In the genomic region with DNA sequence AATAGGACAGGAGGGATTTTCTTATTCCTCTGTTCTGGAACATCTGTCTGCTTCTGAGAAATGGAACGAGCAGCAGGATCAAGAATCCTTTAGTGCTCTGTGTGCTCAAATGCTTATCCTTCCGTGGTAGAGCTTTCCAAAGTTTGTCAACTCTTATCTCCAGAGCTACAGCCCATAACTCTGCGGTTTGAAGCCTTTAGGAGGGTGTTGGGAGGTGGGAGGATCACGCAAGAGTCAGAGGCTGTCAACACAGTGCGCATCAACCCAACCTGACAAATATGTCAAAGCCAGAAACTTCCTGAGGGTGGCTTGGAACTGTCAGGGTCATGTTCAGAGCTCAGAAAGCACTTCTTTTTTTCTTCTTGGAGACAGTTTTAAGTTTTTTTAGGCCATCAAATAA, we compare ENCODE assay signal across 1 cellular context.
A peak's percentile ranks its signal among the peaks of the same experiment; 100 is the strongest.
TF ChIP-seq lines count a peak whose summit lies in the region.

No MANE protein-coding gene starts in this region.

TF ChIP-seq in K562, 482 proteins besides CTCF, POLR2A, EP300 and RAD21 (continued from another document and continues in another):
- TF ChIP-seq TAF9B (IDR thresholded peaks at IDR 0.05; ENCODE audit: partially characterized antibody), result no peak
- TF ChIP-seq GATA2 (CRISPR knock-in tag; IDR thresholded peaks at IDR 0.05), result peak; percentile 68
- peak; percentile 90 for TF ChIP-seq CBFA2T3 (IDR thresholded peaks at IDR 0.05)
- no peak for TF ChIP-seq SREBF1 (IDR thresholded peaks at IDR 0.05; ENCODE audit: borderline replicate concordance, low read depth, low read length)
- TF ChIP-seq ZNF77 (CRISPR knock-in tag; IDR thresholded peaks at IDR 0.05), result no peak
- TF ChIP-seq ZNF695 (CRISPR knock-in tag; IDR thresholded peaks at IDR 0.05), result no peak
- no peak for TF ChIP-seq POLR2H (tag; IDR thresholded peaks at IDR 0.05; ENCODE audit: low read depth)
- TF ChIP-seq, protein P1, sequence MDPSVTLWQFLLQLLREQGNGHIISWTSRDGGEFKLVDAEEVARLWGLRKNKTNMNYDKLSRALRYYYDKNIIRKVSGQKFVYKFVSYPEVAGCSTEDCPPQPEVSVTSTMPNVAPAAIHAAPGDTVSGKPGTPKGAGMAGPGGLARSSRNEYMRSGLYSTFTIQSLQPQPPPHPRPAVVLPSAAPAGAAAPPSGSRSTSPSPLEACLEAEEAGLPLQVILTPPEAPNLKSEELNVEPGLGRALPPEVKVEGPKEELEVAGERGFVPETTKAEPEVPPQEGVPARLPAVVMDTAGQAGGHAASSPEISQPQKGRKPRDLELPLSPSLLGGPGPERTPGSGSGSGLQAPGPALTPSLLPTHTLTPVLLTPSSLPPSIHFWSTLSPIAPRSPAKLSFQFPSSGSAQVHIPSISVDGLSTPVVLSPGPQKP (CRISPR knock-in tag; IDR thresholded peaks at IDR 0.05), result no peak
- TF ChIP-seq MCM5 (IDR thresholded peaks at IDR 0.05; ENCODE audit: low read depth), result no peak
- no peak for TF ChIP-seq CHCHD3 (CRISPR knock-in tag; IDR thresholded peaks at IDR 0.05)
- TF ChIP-seq SNRNP70 (optimal IDR thresholded peaks at IDR 0.05; ENCODE audit: low read depth, low read length), result no peak
- TF ChIP-seq BMI1 (IDR thresholded peaks at IDR 0.05; ENCODE audit: low read length), result no peak
- no peak for TF ChIP-seq FOXK1 (CRISPR knock-in tag; IDR thresholded peaks at IDR 0.05; ENCODE audit: borderline replicate concordance)
- TF ChIP-seq PHTF2 (CRISPR knock-in tag; IDR thresholded peaks at IDR 0.05), result no peak
- TF ChIP-seq, protein P2, sequence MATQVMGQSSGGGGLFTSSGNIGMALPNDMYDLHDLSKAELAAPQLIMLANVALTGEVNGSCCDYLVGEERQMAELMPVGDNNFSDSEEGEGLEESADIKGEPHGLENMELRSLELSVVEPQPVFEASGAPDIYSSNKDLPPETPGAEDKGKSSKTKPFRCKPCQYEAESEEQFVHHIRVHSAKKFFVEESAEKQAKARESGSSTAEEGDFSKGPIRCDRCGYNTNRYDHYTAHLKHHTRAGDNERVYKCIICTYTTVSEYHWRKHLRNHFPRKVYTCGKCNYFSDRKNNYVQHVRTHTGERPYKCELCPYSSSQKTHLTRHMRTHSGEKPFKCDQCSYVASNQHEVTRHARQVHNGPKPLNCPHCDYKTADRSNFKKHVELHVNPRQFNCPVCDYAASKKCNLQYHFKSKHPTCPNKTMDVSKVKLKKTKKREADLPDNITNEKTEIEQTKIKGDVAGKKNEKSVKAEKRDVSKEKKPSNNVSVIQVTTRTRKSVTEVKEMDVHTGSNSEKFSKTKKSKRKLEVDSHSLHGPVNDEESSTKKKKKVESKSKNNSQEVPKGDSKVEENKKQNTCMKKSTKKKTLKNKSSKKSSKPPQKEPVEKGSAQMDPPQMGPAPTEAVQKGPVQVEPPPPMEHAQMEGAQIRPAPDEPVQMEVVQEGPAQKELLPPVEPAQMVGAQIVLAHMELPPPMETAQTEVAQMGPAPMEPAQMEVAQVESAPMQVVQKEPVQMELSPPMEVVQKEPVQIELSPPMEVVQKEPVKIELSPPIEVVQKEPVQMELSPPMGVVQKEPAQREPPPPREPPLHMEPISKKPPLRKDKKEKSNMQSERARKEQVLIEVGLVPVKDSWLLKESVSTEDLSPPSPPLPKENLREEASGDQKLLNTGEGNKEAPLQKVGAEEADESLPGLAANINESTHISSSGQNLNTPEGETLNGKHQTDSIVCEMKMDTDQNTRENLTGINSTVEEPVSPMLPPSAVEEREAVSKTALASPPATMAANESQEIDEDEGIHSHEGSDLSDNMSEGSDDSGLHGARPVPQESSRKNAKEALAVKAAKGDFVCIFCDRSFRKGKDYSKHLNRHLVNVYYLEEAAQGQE (CRISPR knock-in tag; IDR thresholded peaks at IDR 0.05; ENCODE audit: low read depth), result no peak
- TF ChIP-seq RBM39 (optimal IDR thresholded peaks at IDR 0.05; ENCODE audit: low read depth, low read length), result no peak
- TF ChIP-seq, protein P3, sequence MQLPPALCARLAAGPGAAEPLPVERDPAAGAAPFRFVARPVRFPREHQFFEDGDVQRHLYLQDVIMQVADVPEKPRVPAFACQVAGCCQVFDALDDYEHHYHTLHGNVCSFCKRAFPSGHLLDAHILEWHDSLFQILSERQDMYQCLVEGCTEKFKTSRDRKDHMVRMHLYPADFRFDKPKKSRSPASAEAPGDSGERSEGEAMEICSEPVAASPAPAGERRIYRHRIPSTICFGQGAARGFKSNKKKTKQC (CRISPR knock-in tag; IDR thresholded peaks at IDR 0.05), result no peak
- TF ChIP-seq HEY1 (CRISPR knock-in tag; IDR thresholded peaks at IDR 0.05; ENCODE audit: borderline replicate concordance), result no peak
- TF ChIP-seq ETV6 (IDR thresholded peaks at IDR 0.05; ENCODE audit: borderline replicate concordance in 1 of 2, low read depth in 2 of 2, low read length in 1 of 2), result no peak
- TF ChIP-seq ETV6 (CRISPR knock-in tag; IDR thresholded peaks at IDR 0.05; ENCODE audit: borderline replicate concordance), result no peak
- TF ChIP-seq U2AF1 (optimal IDR thresholded peaks at IDR 0.05; ENCODE audit: low read depth, low read length), result no peak
- TF ChIP-seq, protein P4, sequence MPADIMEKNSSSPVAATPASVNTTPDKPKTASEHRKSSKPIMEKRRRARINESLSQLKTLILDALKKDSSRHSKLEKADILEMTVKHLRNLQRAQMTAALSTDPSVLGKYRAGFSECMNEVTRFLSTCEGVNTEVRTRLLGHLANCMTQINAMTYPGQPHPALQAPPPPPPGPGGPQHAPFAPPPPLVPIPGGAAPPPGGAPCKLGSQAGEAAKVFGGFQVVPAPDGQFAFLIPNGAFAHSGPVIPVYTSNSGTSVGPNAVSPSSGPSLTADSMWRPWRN (IDR thresholded peaks at IDR 0.05; ENCODE audit: low read depth), result peak; percentile 84
- TF ChIP-seq, protein P5, sequence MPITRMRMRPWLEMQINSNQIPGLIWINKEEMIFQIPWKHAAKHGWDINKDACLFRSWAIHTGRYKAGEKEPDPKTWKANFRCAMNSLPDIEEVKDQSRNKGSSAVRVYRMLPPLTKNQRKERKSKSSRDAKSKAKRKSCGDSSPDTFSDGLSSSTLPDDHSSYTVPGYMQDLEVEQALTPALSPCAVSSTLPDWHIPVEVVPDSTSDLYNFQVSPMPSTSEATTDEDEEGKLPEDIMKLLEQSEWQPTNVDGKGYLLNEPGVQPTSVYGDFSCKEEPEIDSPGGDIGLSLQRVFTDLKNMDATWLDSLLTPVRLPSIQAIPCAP (CRISPR knock-in tag; IDR thresholded peaks at IDR 0.05; ENCODE audit: borderline replicate concordance), result no peak
- TF ChIP-seq, protein P6, sequence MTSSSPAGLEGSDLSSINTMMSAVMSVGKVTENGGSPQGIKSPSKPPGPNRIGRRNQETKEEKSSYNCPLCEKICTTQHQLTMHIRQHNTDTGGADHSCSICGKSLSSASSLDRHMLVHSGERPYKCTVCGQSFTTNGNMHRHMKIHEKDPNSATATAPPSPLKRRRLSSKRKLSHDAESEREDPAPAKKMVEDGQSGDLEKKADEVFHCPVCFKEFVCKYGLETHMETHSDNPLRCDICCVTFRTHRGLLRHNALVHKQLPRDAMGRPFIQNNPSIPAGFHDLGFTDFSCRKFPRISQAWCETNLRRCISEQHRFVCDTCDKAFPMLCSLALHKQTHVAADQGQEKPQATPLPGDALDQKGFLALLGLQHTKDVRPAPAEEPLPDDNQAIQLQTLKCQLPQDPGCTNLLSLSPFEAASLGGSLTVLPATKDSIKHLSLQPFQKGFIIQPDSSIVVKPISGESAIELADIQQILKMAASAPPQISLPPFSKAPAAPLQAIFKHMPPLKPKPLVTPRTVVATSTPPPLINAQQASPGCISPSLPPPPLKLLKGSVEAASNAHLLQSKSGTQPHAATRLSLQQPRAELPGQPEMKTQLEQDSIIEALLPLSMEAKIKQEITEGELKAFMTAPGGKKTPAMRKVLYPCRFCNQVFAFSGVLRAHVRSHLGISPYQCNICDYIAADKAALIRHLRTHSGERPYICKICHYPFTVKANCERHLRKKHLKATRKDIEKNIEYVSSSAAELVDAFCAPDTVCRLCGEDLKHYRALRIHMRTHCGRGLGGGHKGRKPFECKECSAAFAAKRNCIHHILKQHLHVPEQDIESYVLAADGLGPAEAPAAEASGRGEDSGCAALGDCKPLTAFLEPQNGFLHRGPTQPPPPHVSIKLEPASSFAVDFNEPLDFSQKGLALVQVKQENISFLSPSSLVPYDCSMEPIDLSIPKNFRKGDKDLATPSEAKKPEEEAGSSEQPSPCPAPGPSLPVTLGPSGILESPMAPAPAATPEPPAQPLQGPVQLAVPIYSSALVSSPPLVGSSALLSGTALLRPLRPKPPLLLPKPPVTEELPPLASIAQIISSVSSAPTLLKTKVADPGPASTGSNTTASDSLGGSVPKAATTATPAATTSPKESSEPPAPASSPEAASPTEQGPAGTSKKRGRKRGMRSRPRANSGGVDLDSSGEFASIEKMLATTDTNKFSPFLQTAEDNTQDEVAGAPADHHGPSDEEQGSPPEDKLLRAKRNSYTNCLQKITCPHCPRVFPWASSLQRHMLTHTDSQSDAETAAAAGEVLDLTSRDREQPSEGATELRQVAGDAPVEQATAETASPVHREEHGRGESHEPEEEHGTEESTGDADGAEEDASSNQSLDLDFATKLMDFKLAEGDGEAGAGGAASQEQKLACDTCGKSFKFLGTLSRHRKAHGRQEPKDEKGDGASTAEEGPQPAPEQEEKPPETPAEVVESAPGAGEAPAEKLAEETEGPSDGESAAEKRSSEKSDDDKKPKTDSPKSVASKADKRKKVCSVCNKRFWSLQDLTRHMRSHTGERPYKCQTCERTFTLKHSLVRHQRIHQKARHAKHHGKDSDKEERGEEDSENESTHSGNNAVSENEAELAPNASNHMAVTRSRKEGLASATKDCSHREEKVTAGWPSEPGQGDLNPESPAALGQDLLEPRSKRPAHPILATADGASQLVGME (CRISPR knock-in tag; IDR thresholded peaks at IDR 0.05), result no peak
- TF ChIP-seq ZFP36 (IDR thresholded peaks at IDR 0.05; ENCODE audit: low read depth, low read length, partially characterized antibody), result peak; percentile 5
- TF ChIP-seq, protein P7, sequence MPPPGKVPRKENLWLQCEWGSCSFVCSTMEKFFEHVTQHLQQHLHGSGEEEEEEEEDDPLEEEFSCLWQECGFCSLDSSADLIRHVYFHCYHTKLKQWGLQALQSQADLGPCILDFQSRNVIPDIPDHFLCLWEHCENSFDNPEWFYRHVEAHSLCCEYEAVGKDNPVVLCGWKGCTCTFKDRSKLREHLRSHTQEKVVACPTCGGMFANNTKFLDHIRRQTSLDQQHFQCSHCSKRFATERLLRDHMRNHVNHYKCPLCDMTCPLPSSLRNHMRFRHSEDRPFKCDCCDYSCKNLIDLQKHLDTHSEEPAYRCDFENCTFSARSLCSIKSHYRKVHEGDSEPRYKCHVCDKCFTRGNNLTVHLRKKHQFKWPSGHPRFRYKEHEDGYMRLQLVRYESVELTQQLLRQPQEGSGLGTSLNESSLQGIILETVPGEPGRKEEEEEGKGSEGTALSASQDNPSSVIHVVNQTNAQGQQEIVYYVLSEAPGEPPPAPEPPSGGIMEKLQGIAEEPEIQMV (tag; conservative IDR thresholded peaks at IDR 0.05; ENCODE audit: low read depth), result no peak
- TF ChIP-seq ZNF197 (CRISPR knock-in tag; IDR thresholded peaks at IDR 0.05; ENCODE audit: low read depth), result no peak
- TF ChIP-seq LCOR (CRISPR knock-in tag; IDR thresholded peaks at IDR 0.05), result peak; percentile 67; the same call in 1 of the 2 replicates
- peak in 1 of 2 experiments; percentile 70; a peak in 2 of 4 replicates for TF ChIP-seq FOXA3 (CRISPR knock-in tag; conservative IDR thresholded peaks at IDR 0.05 in 1 of 2, IDR thresholded peaks at IDR 0.05 in 1 of 2)
- TF ChIP-seq, protein P8, sequence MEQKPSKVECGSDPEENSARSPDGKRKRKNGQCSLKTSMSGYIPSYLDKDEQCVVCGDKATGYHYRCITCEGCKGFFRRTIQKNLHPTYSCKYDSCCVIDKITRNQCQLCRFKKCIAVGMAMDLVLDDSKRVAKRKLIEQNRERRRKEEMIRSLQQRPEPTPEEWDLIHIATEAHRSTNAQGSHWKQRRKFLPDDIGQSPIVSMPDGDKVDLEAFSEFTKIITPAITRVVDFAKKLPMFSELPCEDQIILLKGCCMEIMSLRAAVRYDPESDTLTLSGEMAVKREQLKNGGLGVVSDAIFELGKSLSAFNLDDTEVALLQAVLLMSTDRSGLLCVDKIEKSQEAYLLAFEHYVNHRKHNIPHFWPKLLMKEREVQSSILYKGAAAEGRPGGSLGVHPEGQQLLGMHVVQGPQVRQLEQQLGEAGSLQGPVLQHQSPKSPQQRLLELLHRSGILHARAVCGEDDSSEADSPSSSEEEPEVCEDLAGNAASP (IDR thresholded peaks at IDR 0.05), result no peak
- TF ChIP-seq, protein P9, sequence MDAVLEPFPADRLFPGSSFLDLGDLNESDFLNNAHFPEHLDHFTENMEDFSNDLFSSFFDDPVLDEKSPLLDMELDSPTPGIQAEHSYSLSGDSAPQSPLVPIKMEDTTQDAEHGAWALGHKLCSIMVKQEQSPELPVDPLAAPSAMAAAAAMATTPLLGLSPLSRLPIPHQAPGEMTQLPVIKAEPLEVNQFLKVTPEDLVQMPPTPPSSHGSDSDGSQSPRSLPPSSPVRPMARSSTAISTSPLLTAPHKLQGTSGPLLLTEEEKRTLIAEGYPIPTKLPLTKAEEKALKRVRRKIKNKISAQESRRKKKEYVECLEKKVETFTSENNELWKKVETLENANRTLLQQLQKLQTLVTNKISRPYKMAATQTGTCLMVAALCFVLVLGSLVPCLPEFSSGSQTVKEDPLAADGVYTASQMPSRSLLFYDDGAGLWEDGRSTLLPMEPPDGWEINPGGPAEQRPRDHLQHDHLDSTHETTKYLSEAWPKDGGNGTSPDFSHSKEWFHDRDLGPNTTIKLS (IDR thresholded peaks at IDR 0.05; ENCODE audit: borderline replicate concordance, low read depth), result no peak
- no peak for TF ChIP-seq ZNF41 (CRISPR knock-in tag; conservative IDR thresholded peaks at IDR 0.05)
- TF ChIP-seq, protein P10, sequence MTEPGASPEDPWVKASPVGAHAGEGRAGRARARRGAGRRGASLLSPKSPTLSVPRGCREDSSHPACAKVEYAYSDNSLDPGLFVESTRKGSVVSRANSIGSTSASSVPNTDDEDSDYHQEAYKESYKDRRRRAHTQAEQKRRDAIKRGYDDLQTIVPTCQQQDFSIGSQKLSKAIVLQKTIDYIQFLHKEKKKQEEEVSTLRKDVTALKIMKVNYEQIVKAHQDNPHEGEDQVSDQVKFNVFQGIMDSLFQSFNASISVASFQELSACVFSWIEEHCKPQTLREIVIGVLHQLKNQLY (CRISPR knock-in tag; conservative IDR thresholded peaks at IDR 0.05), result no peak
- TF ChIP-seq ARHGAP35 (IDR thresholded peaks at IDR 0.05; ENCODE audit: partially characterized antibody), result no peak
- TF ChIP-seq RBM25 (IDR thresholded peaks at IDR 0.05; ENCODE audit: low read depth, low read length, severe bottlenecking), result no peak
- TF ChIP-seq MCM2 (IDR thresholded peaks at IDR 0.05; ENCODE audit: low read depth), result no peak
- TF ChIP-seq LEF1 (IDR thresholded peaks at IDR 0.05), result peak; percentile 44; the same call in 1 of the 2 replicates
- TF ChIP-seq PCBP1 (IDR thresholded peaks at IDR 0.05; ENCODE audit: low read depth, low read length, poor library complexity, severe bottlenecking), result no peak
- TF ChIP-seq, protein P11, sequence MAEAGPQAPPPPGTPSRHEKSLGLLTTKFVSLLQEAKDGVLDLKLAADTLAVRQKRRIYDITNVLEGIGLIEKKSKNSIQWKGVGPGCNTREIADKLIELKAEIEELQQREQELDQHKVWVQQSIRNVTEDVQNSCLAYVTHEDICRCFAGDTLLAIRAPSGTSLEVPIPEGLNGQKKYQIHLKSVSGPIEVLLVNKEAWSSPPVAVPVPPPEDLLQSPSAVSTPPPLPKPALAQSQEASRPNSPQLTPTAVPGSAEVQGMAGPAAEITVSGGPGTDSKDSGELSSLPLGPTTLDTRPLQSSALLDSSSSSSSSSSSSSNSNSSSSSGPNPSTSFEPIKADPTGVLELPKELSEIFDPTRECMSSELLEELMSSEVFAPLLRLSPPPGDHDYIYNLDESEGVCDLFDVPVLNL (CRISPR knock-in tag; IDR thresholded peaks at IDR 0.05; ENCODE audit: low read depth), result no peak
- TF ChIP-seq PPARD (CRISPR knock-in tag; IDR thresholded peaks at IDR 0.05), result no peak
- TF ChIP-seq ZNF717 (CRISPR knock-in tag; IDR thresholded peaks at IDR 0.05), result no peak
- TF ChIP-seq ZKSCAN8 (CRISPR knock-in tag; IDR thresholded peaks at IDR 0.05), result no peak
- no peak for TF ChIP-seq FIP1L1 (IDR thresholded peaks at IDR 0.05; ENCODE audit: low read depth, low read length, poor library complexity, severe bottlenecking)
- TF ChIP-seq ZNF253 (CRISPR knock-in tag; conservative IDR thresholded peaks at IDR 0.05), result no peak
